ENCODE assay signal across 15 cellular contexts in genomic region chr3:141012571-141012970, GRCh38. TPM values are rescaled to one million over a fixed set of nuclear protein-coding genes. Genes with fewer than 3 reads are reported as not detected.
"Had no signal": no experiment of that assay in that cellular context is flagged by ENCODE, and none has a peak within 500 bp of the region (broad histone marks: within the 10 kb centered on the region; RNA-seq: fewer than 3 reads in every experiment).

No MANE protein-coding gene starts in this region.

- DNase-seq: activated CD4-positive, alpha-beta memory T cell treated with anti-CD3 and anti-CD28 coated beads for 36 hours; activated gamma-delta T cell treated with Interleukin-2 at 50 U/mL for 16 hours; activated naive CD8-positive, alpha-beta T cell treated with anti-CD3 and anti-CD28 coated beads for 36 hours; activated T-cell treated with anti-CD3 and anti-CD28 coated beads, Interleukin-2, amount 50 U/mL, for 4 hours; hypothalamus; occipital lobe; right cardiac atrium; thyroid gland; uterus had no signal

- H3K27me3 ChIP-seq: thyroid gland, uterus had no signal

- H3K4me3 Mint-ChIP-seq: activated CD4-positive, alpha-beta memory T cell treated with anti-CD3 and anti-CD28 coated beads for 36 hours; activated naive CD8-positive, alpha-beta T cell treated with anti-CD3 and anti-CD28 coated beads for 36 hours; activated T-cell treated with anti-CD3 and anti-CD28 coated beads, Interleukin-2, amount 50 U/mL, for 4 hours; memory B cell; nephron; stimulated activated effector memory CD8-positive, alpha-beta T cell treated with anti-CD3 and anti-CD28 coated beads, Interleukin-12 subunit alpha, Interleukin-12 subunit beta, amount 100 ng/mL, for 72 hours had no signal

- H3K27ac Mint-ChIP-seq: activated CD4-positive, alpha-beta memory T cell treated with anti-CD3 and anti-CD28 coated beads for 36 hours; activated naive CD8-positive, alpha-beta T cell treated with anti-CD3 and anti-CD28 coated beads for 36 hours; memory B cell; nephron; progenitor cell of endocrine pancreas; stimulated activated effector memory CD8-positive, alpha-beta T cell treated with anti-CD3 and anti-CD28 coated beads, Interleukin-12 subunit alpha, Interleukin-12 subunit beta, amount 100 ng/mL, for 72 hours had no signal

- H3K36me3 Mint-ChIP-seq: activated CD4-positive, alpha-beta memory T cell treated with anti-CD3 and anti-CD28 coated beads for 36 hours; activated naive CD8-positive, alpha-beta T cell treated with anti-CD3 and anti-CD28 coated beads for 36 hours; memory B cell; stimulated activated effector memory CD8-positive, alpha-beta T cell treated with anti-CD3 and anti-CD28 coated beads, Interleukin-12 subunit alpha, Interleukin-12 subunit beta, amount 100 ng/mL, for 72 hours had no signal

- H3K9me3 ChIP-seq: thyroid gland, uterus had no signal

- ATAC-seq: left lobe of liver had no signal

- H3K36me3 ChIP-seq: thyroid gland, uterus had no signal

- H3K4me1 ChIP-seq: thyroid gland, uterus had no signal

- H3K27ac ChIP-seq: thyroid gland, uterus had no signal

- H3K4me3 ChIP-seq: thyroid gland, uterus had no signal

RNA-seq across cellular contexts. Expression of gene SPSB4, which starts 38.6 kb away (rescaled TPM):
- total RNA-seq: activated CD4-positive, alpha-beta memory T cell treated with anti-CD3 and anti-CD28 coated beads for 36 hours; activated naive CD8-positive, alpha-beta T cell treated with anti-CD3 and anti-CD28 coated beads for 36 hours; activated T-cell treated with anti-CD3 and anti-CD28 coated beads, Interleukin-2, amount 50 U/mL, for 4 hours; glomerular endothelial cell had no signal
